ENCODE assay signal across 20 cellular contexts in genomic region chr17:17987187-17987896, GRCh38. TPM values are rescaled to one million over a fixed set of nuclear protein-coding genes. Genes with fewer than 3 reads are reported as not detected.
A peak's percentile ranks its signal among the peaks of the same experiment; 100 is the strongest.
DNase-seq lines count a peak whose midpoint lies in the region; ATAC-seq, FAIRE-seq and TF ChIP-seq lines count a peak whose summit lies in the region.
"Had no signal": no experiment of that assay in that cellular context is flagged by ENCODE, and none has a peak within 500 bp of the region (broad histone marks: within the 10 kb centered on the region; RNA-seq: fewer than 3 reads in every experiment).

No MANE protein-coding gene starts in this region.

- H3K4me2 ChIP-seq in HepG2 (ENCODE audit: low read depth, low read length) (no peak overlapping the region), K562 (ENCODE audit: insufficient read depth, low read length) (no peak overlapping the region)
- H3K4me2 ChIP-seq: GM23338 had no signal

- FAIRE-seq in HepG2 (lab: Jason Lieb, UNC) = no peak
- no peak for FAIRE-seq in K562 (lab: Jason Lieb, UNC)
- FAIRE-seq: GM12892, H54 had no signal

- TF ChIP-seq EP300 in HepG2 (IDR thresholded peaks at IDR 0.05; ENCODE audit: low read depth in 2 of 2, low read length in 2 of 2) (no peak), HepG2 (CRISPR knock-in tag; IDR thresholded peaks at IDR 0.05; ENCODE audit: borderline replicate concordance) (no peak), K562 (IDR thresholded peaks at IDR 0.05; ENCODE audit: low read length) (no peak)

- BruUV-seq in HepG2 (replicated peaks; lab: Mats Ljungman, UMichigan) (no TSS peak), K562 (replicated peaks; lab: Mats Ljungman, UMichigan) (no TSS peak)

- TF ChIP-seq CTCF in HepG2 (CRISPR knock-in tag; IDR thresholded peaks at IDR 0.05) (no peak), right lobe of liver (IDR thresholded peaks at IDR 0.05) (no peak), K562 (IDR thresholded peaks at IDR 0.05 in 2 of 3, conservative IDR thresholded peaks at IDR 0.05 in 1 of 3; ENCODE audit: insufficient read depth in 2 of 3, low read depth in 1 of 3, low read length in 3 of 3) (no peak), Peyer's patch (IDR thresholded peaks at IDR 0.05) (no peak)

- H2AFZ ChIP-seq in HepG2 (ENCODE audit: low read length) = no peak overlapping the region
- H2AFZ ChIP-seq in K562 (ENCODE audit: low read depth, low read length) = no peak overlapping the region
- H2AFZ ChIP-seq: GM23338 had no signal

- no peaks in the 10 kb centered on the region for H3K79me2 ChIP-seq in HepG2 (ENCODE audit: insufficient read depth, low read length)
- no peaks in the 10 kb centered on the region for H3K79me2 ChIP-seq in K562 (ENCODE audit: control insufficient read depth, insufficient read depth, low read length)

- TF ChIP-seq POLR2A in HepG2 (IDR thresholded peaks at IDR 0.05; ENCODE audit: insufficient read depth in 1 of 2, low read depth in 2 of 2, low read length in 2 of 2) (no peak), right lobe of liver (IDR thresholded peaks at IDR 0.05) (no peak), K562 (conservative IDR thresholded peaks at IDR 0.05) (no peak), Peyer's patch (IDR thresholded peaks at IDR 0.05) (no peak)

- H3K36me3 ChIP-seq in HepG2 (replicated peaks in 1 of 2; ENCODE audit: control insufficient read depth in 1 of 2, insufficient read depth in 2 of 2, low read length in 2 of 2) (no peaks in the 10 kb centered on the region), right lobe of liver (no peaks in the 10 kb centered on the region), K562 (ENCODE audit: control insufficient read depth, insufficient read depth, low read length) (no peaks in the 10 kb centered on the region), Peyer's patch (no peaks in the 10 kb centered on the region)
- H3K36me3 ChIP-seq: BE2C had no signal

- POLR2A ChIA-PET in HepG2 (lab: Yijun Ruan, JAX) = no interaction called here
- POLR2A ChIA-PET in K562 (lab: Yijun Ruan, JAX) = no interaction called here

- H3K4me3 ChIP-seq in HepG2 (replicated peaks in 1 of 3; ENCODE audit: insufficient read depth in 1 of 3, low read depth in 2 of 3, low read length in 3 of 3) (no peak overlapping the region), right lobe of liver (no peak overlapping the region), K562 (no peak overlapping the region), Peyer's patch (no peak overlapping the region)
- H3K4me3 ChIP-seq: GM23338 had no signal

- H3K4me1 ChIP-seq in HepG2 (ENCODE audit: insufficient read depth, low read length) (peaks cover 17% of the 10 kb centered on the region), right lobe of liver (no peaks in the 10 kb centered on the region), K562 (replicated peaks in 1 of 2; ENCODE audit: control insufficient read depth in 2 of 2, insufficient read depth in 2 of 2, low read length in 2 of 2) (no peaks in the 10 kb centered on the region; a peak in 2 of 5 replicates), Peyer's patch (no peaks in the 10 kb centered on the region)
- H3K4me1 ChIP-seq: BE2C had no signal

- H3K9me1 ChIP-seq in K562 (ENCODE audit: control insufficient read depth, insufficient read depth, low read length) = no peaks in the 10 kb centered on the region

- H4K20me1 ChIP-seq in HepG2 (ENCODE audit: insufficient read depth, low read length) (no peaks in the 10 kb centered on the region), K562 (replicated peaks; ENCODE audit: control insufficient read depth, insufficient read depth, low read length) (no peaks in the 10 kb centered on the region)

- TF ChIP-seq RAD21 in HepG2 (CRISPR knock-in tag; IDR thresholded peaks at IDR 0.05) (no peak), K562 (CRISPR knock-in tag; conservative IDR thresholded peaks at IDR 0.05 in 1 of 2, IDR thresholded peaks at IDR 0.05 in 1 of 2) (no peak)

- intact Hi-C loops in HepG2 (cut with micrococcal nuclease; ENCODE audit: unreplicated experiment) = no loop called here
- intact Hi-C loops in right lobe of liver (cut with DNase I) = no loop called here
- intact Hi-C loops in K562 (cut with micrococcal nuclease) = loop anchor here (5.0 kb wide), 1 partner anchor 45 kb away; no protein-coding TSS in a partner anchor

- H3K27ac ChIP-seq in HepG2 (ENCODE audit: extremely low read length, insufficient read depth, low read length) = no peak overlapping the region
- no peak overlapping the region for H3K27ac ChIP-seq in right lobe of liver
- no peak overlapping the region for H3K27ac ChIP-seq in K562 (ENCODE audit: extremely low read depth, low read depth, low read length)
- H3K27ac ChIP-seq in Peyer's patch = no peak overlapping the region

- H3K9ac ChIP-seq in HepG2 (ENCODE audit: insufficient read depth, low read depth, low read length) = no peak overlapping the region
- H3K9ac ChIP-seq in K562 (ENCODE audit: insufficient read depth in 1 of 2, low read depth in 2 of 2, low read length in 2 of 2) = no peak overlapping the region

- H3K27me3 ChIP-seq in HepG2 (ENCODE audit: control insufficient read depth in 1 of 2, insufficient read depth in 2 of 2, low read length in 2 of 2) = peaks cover 0 to 22% of the 10 kb centered on the region in 2 experiments; a peak in 3 of 5 replicates
- H3K27me3 ChIP-seq in right lobe of liver = no peaks in the 10 kb centered on the region
- H3K27me3 ChIP-seq in K562 (ENCODE audit: control insufficient read depth in 2 of 2, insufficient read depth in 2 of 2, low read length in 2 of 2) = peaks cover 0 to 33% of the 10 kb centered on the region in 2 experiments; a peak in 2 of 5 replicates
- H3K27me3 ChIP-seq in Peyer's patch = no peaks in the 10 kb centered on the region
- H3K27me3 ChIP-seq: BE2C had no signal

- no peaks in the 10 kb centered on the region for H3K9me3 ChIP-seq in HepG2 (ENCODE audit: low read length)
- H3K9me3 ChIP-seq in right lobe of liver = no peaks in the 10 kb centered on the region
- H3K9me3 ChIP-seq in K562 (replicated peaks; ENCODE audit: control insufficient read depth, insufficient read depth, low read depth, low read length) = no peaks in the 10 kb centered on the region
- H3K9me3 ChIP-seq in Peyer's patch = no peaks in the 10 kb centered on the region
- H3K9me3 ChIP-seq: BE2C had no signal

- ATAC-seq in HepG2 = no peak
- no peak for ATAC-seq in right lobe of liver
- ATAC-seq in K562 = no peak
- ATAC-seq in GM18498 (IDR thresholded peaks at IDR 0.05; ENCODE audit: unreplicated experiment) = no peak
- ATAC-seq: GM23338 had no signal

- CTCF ChIA-PET in HepG2 (lab: Yijun Ruan, JAX; ENCODE audit: low intra/inter-chr PET ratio, low total read pairs) = no interaction called here
- CTCF ChIA-PET in K562 (lab: Yijun Ruan, JAX; ENCODE audit: low intra/inter-chr PET ratio) = no interaction called here

- WGBS in HepG2 (ENCODE audit: low lambda C conversion rate) = 51% methylated on average over 5 of the region's 7 CpGs
- WGBS in right lobe of liver (ENCODE audit: insufficient coverage, low coverage, low lambda C conversion rate, missing lambda C conversion rate) = 72% methylated on average over 5 of the region's 7 CpGs
- 8% methylated on average over 6 of the region's 7 CpGs for WGBS in K562 (ENCODE audit: insufficient coverage, low coverage, missing lambda C conversion rate)

- in situ Hi-C loops in HepG2 (cut with HindIII; ENCODE audit: extremely low pct_ligation_motif_present, low pct_unique_long_range_greater_than_20kb) = no loop called here
- in situ Hi-C loops in K562 (cut with MboI) = no loop called here

- DNase-seq in NCI-H146 (lab: John Stamatoyannopoulos, UW) = peak; percentile 13
- no peak for DNase-seq in NCI-H146 treated with DMSO at 0.1 percent for 48 hours (lab: John Stamatoyannopoulos, UW; ENCODE audit: unreplicated experiment)
- no peak for DNase-seq in HepG2 (ENCODE audit: low spot score)
- no peak for DNase-seq in right lobe of liver
- DNase-seq in K562 (ENCODE audit: extremely low read depth in 1 of 4, low spot score in 3 of 4) = no peak
- DNase-seq in Peyer's patch = no peak
- DNase-seq: ACHN; BE2C; C1 segment of cervical spinal cord; CD4-positive, CD25-positive, alpha-beta regulatory T cell; CD8-positive, alpha-beta memory T cell; COR-L47; DMS 273 treated with DMSO at 0.1 percent for 48 hours; GDM1; HCEC 1CT; HFFc6 had no signal

RNA-seq across cellular contexts. Expression of gene DRC3, which starts 14.7 kb away (rescaled TPM):
- total RNA-seq in HepG2 (2016; rRNA removed; fragmentation: Illumina TruSeq; extraction: Trizol) = 0.53 and 0.73 TPM in 2 replicates
- total RNA-seq in HepG2 (2016; cell fraction: cytosol; rRNA removed; fragmentation: Illumina TruSeq; extraction: Trizol; ENCODE audit: low read depth) = under 0.01 and 0.35 TPM in 2 replicates
- 0.24 and 1.0 TPM in 2 replicates for total RNA-seq in HepG2 (2016; cell fraction: insoluble cytoplasmic fraction; rRNA removed; fragmentation: Illumina TruSeq; extraction: Trizol)
- total RNA-seq in HepG2 (2016; cell fraction: membrane; rRNA removed; fragmentation: Illumina TruSeq; extraction: Trizol) = 0.24 and 0.53 TPM in 2 replicates
- 0.31 and 1.1 TPM in 2 replicates for total RNA-seq in HepG2 (2016; cell fraction: nucleus; rRNA removed; fragmentation: Illumina TruSeq; extraction: Trizol)
- 0.54 and 0.87 TPM in 2 replicates for polyA plus RNA-seq in HepG2 (2011; rRNA removed)
- 0.21 TPM in 2 replicates for polyA plus RNA-seq in HepG2 (2011; cell fraction: cytosol; rRNA removed)
- polyA plus RNA-seq in HepG2 (2011; cell fraction: nucleus; rRNA removed) = 1.6 and 2.3 TPM in 2 replicates
- polyA plus RNA-seq in HepG2 (2012) = 1.1 and 1.8 TPM in 2 replicates
- not detected in 2 replicates for polyA plus RNA-seq in HepG2 (2016; cell fraction: cytosol; fragmentation: Illumina TruSeq; extraction: Trizol; ENCODE audit: low read depth)
- polyA plus RNA-seq in HepG2 (2016; cell fraction: insoluble cytoplasmic fraction; fragmentation: Illumina TruSeq; extraction: Trizol; ENCODE audit: low read depth) = 0.37 TPM in 1 of 2 replicates, not detected in the other
- not detected in 2 replicates for polyA plus RNA-seq in HepG2 (2016; cell fraction: membrane; fragmentation: Illumina TruSeq; extraction: Trizol; ENCODE audit: low read depth)
- 0.95 and 2.5 TPM in 2 replicates for polyA plus RNA-seq in HepG2 (2016; cell fraction: nucleus; fragmentation: Illumina TruSeq; extraction: Trizol; ENCODE audit: insufficient read depth, low read depth)
- 0.68 and 1.7 TPM in 2 replicates for polyA minus RNA-seq in HepG2 (2011; rRNA and poly(A)+ RNA removed; ENCODE audit: low replicate concordance)
- polyA minus RNA-seq in HepG2 (2011; cell fraction: cytosol; rRNA and poly(A)+ RNA removed) = not detected in 2 replicates
- polyA minus RNA-seq in HepG2 (2011; cell fraction: nucleus; rRNA and poly(A)+ RNA removed) = 1.1 and 1.3 TPM in 2 replicates
- total RNA-seq in right lobe of liver = under 1 TPM; 0.25 to 0.98 (median 0.72) TPM
- total RNA-seq in K562 (2011; cell fraction: chromatin; rRNA removed; ENCODE audit: low replicate concordance) = 1.1 and 1.3 TPM in 2 replicates
- 0.83 and 1.1 TPM in 2 replicates for total RNA-seq in K562 (2011; cell fraction: nucleolus; rRNA removed)
- 0.88 and 1.8 TPM in 2 replicates for total RNA-seq in K562 (2011; cell fraction: nucleoplasm; rRNA removed)
- total RNA-seq in K562 (2014; rRNA removed) = 0.65 TPM in 1 of 2 replicates, not detected in the other
- 0.54 TPM in 1 of 2 replicates, not detected in the other for total RNA-seq in K562 (2014; rRNA removed; fragmentation: Illumina TruSeq; extraction: Trizol)
- 0.23 TPM in 1 of 2 replicates, not detected in the other for total RNA-seq in K562 (2015; rRNA removed; fragmentation: Illumina TruSeq; extraction: Trizol)
- total RNA-seq in K562 (2021) = 0.13 TPM in 1 of 2 replicates, not detected in the other
- polyA plus RNA-seq in K562 (2011; rRNA removed) = 0.03 and 0.10 TPM in 2 replicates
- polyA plus RNA-seq in K562 (2011; cell fraction: cytosol; rRNA removed) = 0.01 and 0.03 TPM in 2 replicates
- polyA plus RNA-seq in K562 (2011; cell fraction: nucleus; rRNA removed) = 0.24 and 0.85 TPM in 2 replicates
- 0.79 and 0.94 TPM in 2 replicates for polyA plus RNA-seq in K562 (2012)
- polyA plus RNA-seq in K562 (2014; fragmentation: Illumina TruSeq; extraction: Trizol) = 0.40 and 0.49 TPM in 2 replicates
- polyA plus RNA-seq in K562 (2014; fragmentation: Nextera tagmentation; extraction: Ambion mirVana) = under 1 TPM; 0.13 to 0.46 TPM
- polyA plus RNA-seq in K562 (2014; rRNA removed) = 0.16 and 0.84 TPM in 2 replicates
- polyA minus RNA-seq in K562 (2011; rRNA and poly(A)+ RNA removed) = 0.15 and 0.21 TPM in 2 replicates
- polyA minus RNA-seq in K562 (2011; cell fraction: cytosol; rRNA and poly(A)+ RNA removed) = not detected in 2 replicates
- polyA minus RNA-seq in K562 (2011; cell fraction: nucleus; rRNA and poly(A)+ RNA removed) = 0.22 and 0.27 TPM in 2 replicates
- total RNA-seq in Peyer's patch = 1 to 10 TPM in 2 of 4 donors, under 1 TPM in 1, not detected in 1; 0.57 to 6.3 (median 5.8) TPM
- total RNA-seq: CD4-positive, CD25-positive, alpha-beta regulatory T cell; GM23338 had no signal
- polyA plus RNA-seq: CD4-positive, CD25-positive, alpha-beta regulatory T cell; CD8-positive, alpha-beta memory T cell had no signal

RNA-seq across cellular contexts. Expression of gene TOM1L2, which starts 15.1 kb away (rescaled TPM):
- total RNA-seq in HepG2 (2016; rRNA removed; fragmentation: Illumina TruSeq; extraction: Trizol) (4.5 and 4.7 TPM in 2 replicates), right lobe of liver (10 to 100 TPM; 13.5 to 21.2 (median 16.0) TPM), K562 (2014; rRNA removed) (2.0 and 3.1 TPM in 2 replicates), K562 (2014; rRNA removed; fragmentation: Illumina TruSeq; extraction: Trizol) (1.8 and 2.5 TPM in 2 replicates), K562 (2015; rRNA removed; fragmentation: Illumina TruSeq; extraction: Trizol) (2.5 and 3.2 TPM in 2 replicates), K562 (2021) (4.8 and 6.0 TPM in 2 replicates), Peyer's patch (10 to 100 TPM; 49.5 to 74.8 (median 62.7) TPM)
- 1.0 and 1.2 TPM in 2 replicates for total RNA-seq in HepG2 (2016; cell fraction: cytosol; rRNA removed; fragmentation: Illumina TruSeq; extraction: Trizol; ENCODE audit: low read depth)
- total RNA-seq in HepG2 (2016; cell fraction: insoluble cytoplasmic fraction; rRNA removed; fragmentation: Illumina TruSeq; extraction: Trizol) = 3.8 and 3.9 TPM in 2 replicates
- total RNA-seq in HepG2 (2016; cell fraction: membrane; rRNA removed; fragmentation: Illumina TruSeq; extraction: Trizol) = 2.5 and 3.4 TPM in 2 replicates
- total RNA-seq in HepG2 (2016; cell fraction: nucleus; rRNA removed; fragmentation: Illumina TruSeq; extraction: Trizol) = 4.6 and 5.4 TPM in 2 replicates
- polyA plus RNA-seq in HepG2 (2011; rRNA removed) (7.4 and 9.1 TPM in 2 replicates), K562 (2011; rRNA removed) (3.7 and 5.7 TPM in 2 replicates), K562 (2014; fragmentation: Illumina TruSeq; extraction: Trizol) (3.8 and 4.4 TPM in 2 replicates), K562 (2014; fragmentation: Nextera tagmentation; extraction: Ambion mirVana) (under 1 TPM; 0.07 to 0.42 TPM), K562 (2014; rRNA removed) (2.3 and 4.4 TPM in 2 replicates)
- 4.5 and 4.8 TPM in 2 replicates for polyA plus RNA-seq in HepG2 (2011; cell fraction: cytosol; rRNA removed)
- 16.8 and 18.7 TPM in 2 replicates for polyA plus RNA-seq in HepG2 (2011; cell fraction: nucleus; rRNA removed)
- polyA plus RNA-seq in HepG2 (2012) = 5.5 and 5.7 TPM in 2 replicates
- polyA plus RNA-seq in HepG2 (2016; cell fraction: cytosol; fragmentation: Illumina TruSeq; extraction: Trizol; ENCODE audit: low read depth) = 0.55 and 0.60 TPM in 2 replicates
- polyA plus RNA-seq in HepG2 (2016; cell fraction: insoluble cytoplasmic fraction; fragmentation: Illumina TruSeq; extraction: Trizol; ENCODE audit: low read depth) = 2.0 and 3.7 TPM in 2 replicates
- 1.2 and 1.4 TPM in 2 replicates for polyA plus RNA-seq in HepG2 (2016; cell fraction: membrane; fragmentation: Illumina TruSeq; extraction: Trizol; ENCODE audit: low read depth)
- 8.1 and 9.2 TPM in 2 replicates for polyA plus RNA-seq in HepG2 (2016; cell fraction: nucleus; fragmentation: Illumina TruSeq; extraction: Trizol; ENCODE audit: insufficient read depth, low read depth)
- polyA minus RNA-seq in HepG2 (2011; rRNA and poly(A)+ RNA removed; ENCODE audit: low replicate concordance) = 15.0 and 27.1 TPM in 2 replicates
- polyA minus RNA-seq in HepG2 (2011; cell fraction: cytosol; rRNA and poly(A)+ RNA removed) = 4.9 and 5.5 TPM in 2 replicates
- polyA minus RNA-seq in HepG2 (2011; cell fraction: nucleus; rRNA and poly(A)+ RNA removed) = 9.8 and 14.0 TPM in 2 replicates
- 26.4 and 33.5 TPM in 2 replicates for total RNA-seq in K562 (2011; cell fraction: chromatin; rRNA removed; ENCODE audit: low replicate concordance)
- 13.0 and 15.5 TPM in 2 replicates for total RNA-seq in K562 (2011; cell fraction: nucleolus; rRNA removed)
- 17.5 and 22.1 TPM in 2 replicates for total RNA-seq in K562 (2011; cell fraction: nucleoplasm; rRNA removed)
- 3.4 and 4.4 TPM in 2 replicates for polyA plus RNA-seq in K562 (2011; cell fraction: cytosol; rRNA removed)
- 9.0 and 14.2 TPM in 2 replicates for polyA plus RNA-seq in K562 (2011; cell fraction: nucleus; rRNA removed)
- polyA plus RNA-seq in K562 (2012) = 4.5 and 5.8 TPM in 2 replicates
- 6.1 and 6.7 TPM in 2 replicates for polyA minus RNA-seq in K562 (2011; rRNA and poly(A)+ RNA removed)
- polyA minus RNA-seq in K562 (2011; cell fraction: cytosol; rRNA and poly(A)+ RNA removed) = 2.1 and 6.0 TPM in 2 replicates
- 6.7 and 7.8 TPM in 2 replicates for polyA minus RNA-seq in K562 (2011; cell fraction: nucleus; rRNA and poly(A)+ RNA removed)

RNA-seq across cellular contexts. Expression of gene ATPAF2, which starts 51.6 kb away (rescaled TPM):
- 14.2 and 15.0 TPM in 2 replicates for total RNA-seq in HepG2 (2016; rRNA removed; fragmentation: Illumina TruSeq; extraction: Trizol)
- 8.8 and 12.0 TPM in 2 replicates for total RNA-seq in HepG2 (2016; cell fraction: cytosol; rRNA removed; fragmentation: Illumina TruSeq; extraction: Trizol; ENCODE audit: low read depth)
- total RNA-seq in HepG2 (2016; cell fraction: insoluble cytoplasmic fraction; rRNA removed; fragmentation: Illumina TruSeq; extraction: Trizol) = 14.9 and 18.9 TPM in 2 replicates
- total RNA-seq in HepG2 (2016; cell fraction: membrane; rRNA removed; fragmentation: Illumina TruSeq; extraction: Trizol) = 9.7 and 14.4 TPM in 2 replicates
- total RNA-seq in HepG2 (2016; cell fraction: nucleus; rRNA removed; fragmentation: Illumina TruSeq; extraction: Trizol) = 12.8 and 14.7 TPM in 2 replicates
- polyA plus RNA-seq in HepG2 (2011; rRNA removed) = 16.0 and 16.5 TPM in 2 replicates
- 8.0 and 9.7 TPM in 2 replicates for polyA plus RNA-seq in HepG2 (2011; cell fraction: cytosol; rRNA removed)
- polyA plus RNA-seq in HepG2 (2011; cell fraction: nucleus; rRNA removed) = 46.6 and 61.0 TPM in 2 replicates
- 10.3 and 10.4 TPM in 2 replicates for polyA plus RNA-seq in HepG2 (2012)
- polyA plus RNA-seq in HepG2 (2016; cell fraction: cytosol; fragmentation: Illumina TruSeq; extraction: Trizol; ENCODE audit: low read depth) = 8.0 and 11.6 TPM in 2 replicates
- 19.2 and 26.7 TPM in 2 replicates for polyA plus RNA-seq in HepG2 (2016; cell fraction: insoluble cytoplasmic fraction; fragmentation: Illumina TruSeq; extraction: Trizol; ENCODE audit: low read depth)
- polyA plus RNA-seq in HepG2 (2016; cell fraction: membrane; fragmentation: Illumina TruSeq; extraction: Trizol; ENCODE audit: low read depth) = 11.3 and 19.5 TPM in 2 replicates
- 37.0 and 37.2 TPM in 2 replicates for polyA plus RNA-seq in HepG2 (2016; cell fraction: nucleus; fragmentation: Illumina TruSeq; extraction: Trizol; ENCODE audit: insufficient read depth, low read depth)
- 18.0 and 28.2 TPM in 2 replicates for polyA minus RNA-seq in HepG2 (2011; rRNA and poly(A)+ RNA removed; ENCODE audit: low replicate concordance)
- polyA minus RNA-seq in HepG2 (2011; cell fraction: cytosol; rRNA and poly(A)+ RNA removed) = 7.1 and 8.4 TPM in 2 replicates
- 23.1 and 28.8 TPM in 2 replicates for polyA minus RNA-seq in HepG2 (2011; cell fraction: nucleus; rRNA and poly(A)+ RNA removed)
- total RNA-seq in right lobe of liver = 10 to 100 TPM; 17.2 to 21.0 (median 19.2) TPM
- 34.0 and 74.5 TPM in 2 replicates for total RNA-seq in K562 (2011; cell fraction: chromatin; rRNA removed; ENCODE audit: low replicate concordance)
- 53.3 and 57.9 TPM in 2 replicates for total RNA-seq in K562 (2011; cell fraction: nucleolus; rRNA removed)
- total RNA-seq in K562 (2011; cell fraction: nucleoplasm; rRNA removed) = 40.1 and 41.6 TPM in 2 replicates
- 11.3 and 19.6 TPM in 2 replicates for total RNA-seq in K562 (2014; rRNA removed)
- 9.4 and 11.4 TPM in 2 replicates for total RNA-seq in K562 (2014; rRNA removed; fragmentation: Illumina TruSeq; extraction: Trizol)
- total RNA-seq in K562 (2015; rRNA removed; fragmentation: Illumina TruSeq; extraction: Trizol) = 11.3 and 12.4 TPM in 2 replicates
- total RNA-seq in K562 (2021) = 19.2 and 22.5 TPM in 2 replicates
- 10.5 and 12.2 TPM in 2 replicates for polyA plus RNA-seq in K562 (2011; rRNA removed)
- polyA plus RNA-seq in K562 (2011; cell fraction: cytosol; rRNA removed) = 8.8 and 13.7 TPM in 2 replicates
- 37.0 and 44.6 TPM in 2 replicates for polyA plus RNA-seq in K562 (2011; cell fraction: nucleus; rRNA removed)
- 12.7 and 14.7 TPM in 2 replicates for polyA plus RNA-seq in K562 (2012)
- 15.0 and 17.4 TPM in 2 replicates for polyA plus RNA-seq in K562 (2014; fragmentation: Illumina TruSeq; extraction: Trizol)
- polyA plus RNA-seq in K562 (2014; fragmentation: Nextera tagmentation; extraction: Ambion mirVana) = 1 to 10 TPM; 2.1 to 6.4 TPM
- polyA plus RNA-seq in K562 (2014; rRNA removed) = 11.3 and 16.2 TPM in 2 replicates
- polyA minus RNA-seq in K562 (2011; rRNA and poly(A)+ RNA removed) = 10.4 and 17.1 TPM in 2 replicates
- polyA minus RNA-seq in K562 (2011; cell fraction: cytosol; rRNA and poly(A)+ RNA removed) = 6.6 and 9.9 TPM in 2 replicates
- polyA minus RNA-seq in K562 (2011; cell fraction: nucleus; rRNA and poly(A)+ RNA removed) = 10.0 and 10.9 TPM in 2 replicates
- total RNA-seq in Peyer's patch = 10 to 100 TPM in 3 of 4 donors, 1 to 10 TPM in 1; 9.8 to 60.2 (median 29.7) TPM

RNA-seq across cellular contexts. Expression of gene GID4, which starts 51.9 kb away (rescaled TPM):
- total RNA-seq in HepG2 (2016; rRNA removed; fragmentation: Illumina TruSeq; extraction: Trizol) (4.3 and 5.5 TPM in 2 replicates), right lobe of liver (1 to 10 TPM; 4.8 to 6.1 (median 5.3) TPM), K562 (2014; rRNA removed) (2.8 and 2.9 TPM in 2 replicates), K562 (2014; rRNA removed; fragmentation: Illumina TruSeq; extraction: Trizol) (3.7 and 4.1 TPM in 2 replicates), K562 (2015; rRNA removed; fragmentation: Illumina TruSeq; extraction: Trizol) (3.3 TPM in 2 replicates), K562 (2021) (4.8 and 6.4 TPM in 2 replicates), Peyer's patch (10 to 100 TPM in 2 of 4 donors, 1 to 10 TPM in 2; 3.0 to 14.0 (median 10.9) TPM)
- 2.5 and 4.3 TPM in 2 replicates for total RNA-seq in HepG2 (2016; cell fraction: cytosol; rRNA removed; fragmentation: Illumina TruSeq; extraction: Trizol; ENCODE audit: low read depth)
- total RNA-seq in HepG2 (2016; cell fraction: insoluble cytoplasmic fraction; rRNA removed; fragmentation: Illumina TruSeq; extraction: Trizol) = 4.4 and 4.8 TPM in 2 replicates
- total RNA-seq in HepG2 (2016; cell fraction: membrane; rRNA removed; fragmentation: Illumina TruSeq; extraction: Trizol) = 6.5 and 7.9 TPM in 2 replicates
- 2.7 and 3.1 TPM in 2 replicates for total RNA-seq in HepG2 (2016; cell fraction: nucleus; rRNA removed; fragmentation: Illumina TruSeq; extraction: Trizol)
- polyA plus RNA-seq in HepG2 (2011; rRNA removed) (4.7 and 6.1 TPM in 2 replicates), K562 (2011; rRNA removed) (5.9 and 6.6 TPM in 2 replicates), K562 (2014; fragmentation: Illumina TruSeq; extraction: Trizol) (5.9 TPM in 2 replicates), K562 (2014; fragmentation: Nextera tagmentation; extraction: Ambion mirVana) (1 to 10 TPM; 1.2 to 1.3 TPM), K562 (2014; rRNA removed) (3.3 and 4.2 TPM in 2 replicates)
- polyA plus RNA-seq in HepG2 (2011; cell fraction: cytosol; rRNA removed) = 2.8 and 3.4 TPM in 2 replicates
- 4.1 and 4.6 TPM in 2 replicates for polyA plus RNA-seq in HepG2 (2011; cell fraction: nucleus; rRNA removed)
- polyA plus RNA-seq in HepG2 (2012) = 8.4 and 8.9 TPM in 2 replicates
- 7.0 and 8.5 TPM in 2 replicates for polyA plus RNA-seq in HepG2 (2016; cell fraction: cytosol; fragmentation: Illumina TruSeq; extraction: Trizol; ENCODE audit: low read depth)
- polyA plus RNA-seq in HepG2 (2016; cell fraction: insoluble cytoplasmic fraction; fragmentation: Illumina TruSeq; extraction: Trizol; ENCODE audit: low read depth) = 5.8 and 6.7 TPM in 2 replicates
- 7.0 and 8.2 TPM in 2 replicates for polyA plus RNA-seq in HepG2 (2016; cell fraction: membrane; fragmentation: Illumina TruSeq; extraction: Trizol; ENCODE audit: low read depth)
- polyA plus RNA-seq in HepG2 (2016; cell fraction: nucleus; fragmentation: Illumina TruSeq; extraction: Trizol; ENCODE audit: insufficient read depth, low read depth) = 4.4 and 6.0 TPM in 2 replicates
- polyA minus RNA-seq in HepG2 (2011; rRNA and poly(A)+ RNA removed; ENCODE audit: low replicate concordance) = 8.2 and 20.5 TPM in 2 replicates
- polyA minus RNA-seq in HepG2 (2011; cell fraction: cytosol; rRNA and poly(A)+ RNA removed) = 3.7 and 4.2 TPM in 2 replicates
- polyA minus RNA-seq in HepG2 (2011; cell fraction: nucleus; rRNA and poly(A)+ RNA removed) = 6.4 and 10.4 TPM in 2 replicates
- 6.8 and 7.2 TPM in 2 replicates for total RNA-seq in K562 (2011; cell fraction: chromatin; rRNA removed; ENCODE audit: low replicate concordance)
- total RNA-seq in K562 (2011; cell fraction: nucleolus; rRNA removed) = 5.8 and 6.8 TPM in 2 replicates
- 9.2 and 13.9 TPM in 2 replicates for total RNA-seq in K562 (2011; cell fraction: nucleoplasm; rRNA removed)
- polyA plus RNA-seq in K562 (2011; cell fraction: cytosol; rRNA removed) = 3.1 and 5.5 TPM in 2 replicates
- polyA plus RNA-seq in K562 (2011; cell fraction: nucleus; rRNA removed) = 5.2 and 6.2 TPM in 2 replicates
- polyA plus RNA-seq in K562 (2012) = 5.2 and 6.2 TPM in 2 replicates
- 7.7 and 11.4 TPM in 2 replicates for polyA minus RNA-seq in K562 (2011; rRNA and poly(A)+ RNA removed)
- 4.1 and 5.4 TPM in 2 replicates for polyA minus RNA-seq in K562 (2011; cell fraction: cytosol; rRNA and poly(A)+ RNA removed)
- 2.7 TPM in 2 replicates for polyA minus RNA-seq in K562 (2011; cell fraction: nucleus; rRNA and poly(A)+ RNA removed)
